8 cellular contexts compared by ENCODE assay signal in the genomic region with DNA sequence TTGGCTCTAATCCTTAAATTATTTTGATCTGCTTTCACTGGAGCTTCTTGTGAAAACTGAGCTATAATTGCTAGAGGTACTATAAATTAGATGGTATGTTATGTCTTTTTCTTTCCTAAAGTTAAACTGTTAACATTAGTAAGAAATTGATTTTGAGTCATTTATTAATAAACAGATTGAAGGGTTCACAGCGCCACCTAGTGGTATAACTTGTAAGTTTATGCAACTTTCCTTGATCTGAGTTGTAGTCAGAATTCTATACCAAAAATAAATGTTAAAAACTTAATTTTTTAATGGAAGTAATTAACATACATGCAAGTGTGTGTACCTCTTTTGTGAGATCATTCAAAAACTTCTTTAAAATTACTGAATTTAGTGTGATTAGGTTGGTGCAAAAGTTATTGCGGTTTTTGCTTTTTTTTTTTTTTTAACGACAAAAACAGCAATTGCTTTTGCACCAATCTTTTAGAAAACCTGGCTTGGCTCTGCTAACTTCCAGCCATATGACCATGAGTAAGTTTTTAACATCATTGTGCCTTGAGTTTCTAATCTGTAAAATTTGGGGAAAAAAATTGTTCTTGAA.
DNase-seq lines count a peak whose midpoint lies in the region; ATAC-seq and FAIRE-seq lines count a peak whose summit lies in the region.

No MANE protein-coding gene starts in this region.

- H2AFZ ChIP-seq in Karpas-422 (ENCODE audit: low read length), result no peak overlapping the region

- no peak overlapping the region for H3K9ac ChIP-seq in Karpas-422 (ENCODE audit: low read length)

- H3K9me3 ChIP-seq in Karpas-422 (ENCODE audit: low read length), result no peaks in the 10 kb centered on the region

- no peaks in the 10 kb centered on the region for H3K36me3 ChIP-seq in Karpas-422 (ENCODE audit: insufficient read depth, low read length)

- H3K27me3 ChIP-seq in Karpas-422 (ENCODE audit: low read length), result no peaks in the 10 kb centered on the region

- H3K4me3 ChIP-seq in Karpas-422 (ENCODE audit: low read length), result no peak overlapping the region

- no peaks in the 10 kb centered on the region for H4K20me1 ChIP-seq in Karpas-422 (ENCODE audit: insufficient read depth, low read depth, low read length)

- ATAC-seq in HG02938 (IDR thresholded peaks at IDR 0.05; ENCODE audit: unreplicated experiment), result no peak
- ATAC-seq in HG03045 (IDR thresholded peaks at IDR 0.05; ENCODE audit: unreplicated experiment), result no peak

- no peak overlapping the region for H3K27ac ChIP-seq in Karpas-422 (ENCODE audit: low read length)

- H3K9me2 ChIP-seq in Karpas-422 (replicated peaks; ENCODE audit: insufficient read depth, low read length), result no peaks in the 10 kb centered on the region

- FAIRE-seq in TTC549 (lab: Jason Lieb, UNC), result peak; percentile 89

- no peak overlapping the region for H3K4me2 ChIP-seq in Karpas-422 (ENCODE audit: low read depth, low read length, poor library complexity, severe bottlenecking)

- DNase-seq in activated gamma-delta T cell treated with Interleukin-2 at 50 U/mL for 16 hours (peak; percentile 13), activated gamma-delta T cell (lab: John Stamatoyannopoulos, UW) (no peak), Karpas-422 (peak; percentile 75), globus pallidus (ENCODE audit: low spot score) (peak; percentile 26), superior temporal gyrus (ENCODE audit: extremely low spot score) (peak; percentile 89)

- no peaks in the 10 kb centered on the region for H3K79me2 ChIP-seq in Karpas-422 (ENCODE audit: low read length)

- H3K4me1 ChIP-seq in Karpas-422 (ENCODE audit: low read length), result no peaks in the 10 kb centered on the region
